9 cellular contexts compared by ENCODE assay signal in the genomic region with DNA sequence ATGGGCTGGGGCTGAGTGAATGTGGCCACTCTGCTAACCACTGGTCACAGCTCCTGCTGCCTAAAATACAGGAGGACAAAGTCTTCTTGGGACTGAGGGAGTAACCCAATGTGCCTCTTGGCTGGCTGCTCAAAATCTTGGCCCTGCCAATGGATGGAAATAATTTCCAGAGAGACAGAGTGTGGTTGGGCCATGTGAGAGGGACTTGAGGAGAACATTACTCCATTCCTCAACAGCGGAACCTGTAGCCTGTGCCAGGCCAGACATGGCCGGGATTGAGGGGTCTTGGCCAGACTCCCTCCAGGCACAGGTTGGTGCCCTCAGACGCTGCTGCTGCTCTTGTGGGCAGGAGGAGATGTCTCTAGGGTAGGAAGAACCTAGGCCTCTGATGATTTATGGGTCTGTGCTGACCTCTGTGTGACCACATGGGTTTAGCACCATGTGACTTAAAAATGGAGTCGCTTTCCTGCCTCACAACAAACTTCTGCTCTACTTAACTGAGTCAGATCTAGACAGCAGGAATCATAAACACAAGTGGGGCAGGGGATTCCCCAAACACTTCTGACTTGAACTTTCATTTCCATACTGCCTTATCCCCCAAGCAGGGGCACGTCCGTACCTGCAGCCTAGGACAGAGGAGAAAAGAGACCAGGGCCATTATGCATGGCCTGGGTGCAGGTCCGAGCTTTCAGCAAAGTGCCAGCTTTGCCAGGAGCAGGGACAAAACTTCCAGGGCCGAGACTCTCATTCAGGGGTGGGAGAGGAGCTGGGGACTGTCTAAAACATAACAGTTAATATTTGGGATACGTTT.
DNase-seq lines count a peak whose midpoint lies in the region; ATAC-seq, FAIRE-seq and TF ChIP-seq lines count a peak whose summit lies in the region.
"Had no signal": no experiment of that assay in that cellular context is flagged by ENCODE, and none has a peak within 500 bp of the region (broad histone marks: within the 10 kb centered on the region; RNA-seq: fewer than 3 reads in every experiment).

No MANE protein-coding gene starts in this region.

- H3K4me2 ChIP-seq in A549 = no peak overlapping the region

- H3K9me3 Mint-ChIP-seq in MCF 10A (ENCODE audit: unreplicated experiment) (no peaks in the 10 kb centered on the region), nephron progenitor cell (no peaks in the 10 kb centered on the region)

- no peak overlapping the region for H3K4me3 ChIP-seq in A549
- H3K4me3 ChIP-seq: BLaER1 treated with 17β-estradiol and CSF1 and Interleukin-3, amounts not matched to agents 10 nM and 100 nM had no signal

- H3K27me3 Mint-ChIP-seq in MCF 10A (ENCODE audit: insufficient read depth, unreplicated experiment) (no peaks in the 10 kb centered on the region), nephron progenitor cell (ENCODE audit: low read depth, poor library complexity) (peaks cover 3% of the 10 kb centered on the region)

- H3K9me3 ChIP-seq in A549 = no peaks in the 10 kb centered on the region
- H3K9me3 ChIP-seq: BLaER1 treated with 17β-estradiol and CSF1 and Interleukin-3, amounts not matched to agents 10 nM and 100 nM had no signal

- no peak for TF ChIP-seq POLR2A in A549 (IDR thresholded peaks at IDR 0.05; ENCODE audit: low read length)

- 86% methylated on average over 8 of the region's 9 CpGs for WGBS in A549 (ENCODE audit: missing lambda C conversion rate)

- intact Hi-C loops in MCF 10A (cut with micrococcal nuclease) = no loop called here

- H3K4me1 ChIP-seq in A549 = peaks cover 17% of the 10 kb centered on the region

- H3K27ac ChIP-seq in A549 = no peak overlapping the region

- H3K27ac Mint-ChIP-seq in MCF 10A (ENCODE audit: low read depth, unreplicated experiment) = peak overlapping the region; percentile 68
- H3K27ac Mint-ChIP-seq in nephron progenitor cell = peak overlapping the region; percentile 81

- no peak overlapping the region for H3K4me3 Mint-ChIP-seq in MCF 10A (ENCODE audit: unreplicated experiment)
- H3K4me3 Mint-ChIP-seq in nephron progenitor cell = no peak overlapping the region

- BruUV-seq in MCF 10A (replicated peaks; lab: Mats Ljungman, UMichigan) = no TSS peak

- no peak for FAIRE-seq in A549 (lab: Jason Lieb, UNC)

- CTCF ChIA-PET in A549 (lab: Yijun Ruan, JAX) (interaction anchor here (1.0 to 16.6 kb wide), 5 partner anchors 8 to 53 kb away, joined by 4 to 260 read pairs (median 9); no protein-coding TSS in a partner anchor), MCF 10A (lab: Yijun Ruan, JAX) (interaction anchor here (1.0 to 28.1 kb wide), 8 partner anchors 8 to 132 kb away, joined by 3 to 790 read pairs (median 46); no protein-coding TSS in a partner anchor)

- TF ChIP-seq EP300 in A549 (IDR thresholded peaks at IDR 0.05) = no peak

- POLR2A ChIA-PET in A549 (lab: Yijun Ruan, JAX) (no interaction called here), MCF 10A (lab: Yijun Ruan, JAX) (interaction anchor here (0.7 to 11.5 kb wide), 7 partner anchors 8 to 388 kb away, joined by 3 to 372 read pairs (median 7); no protein-coding TSS in a partner anchor)

- TF ChIP-seq CTCF in A549 (IDR thresholded peaks at IDR 0.05) (no peak), MCF 10A (IDR thresholded peaks at IDR 0.05; ENCODE audit: unreplicated experiment) (no peak), nephron progenitor cell (IDR thresholded peaks at IDR 0.05) (no peak)

- DNase-seq in A549 (ENCODE audit: low read depth in 1 of 2, low spot score in 1 of 2) (no peak), MCF 10A (ENCODE audit: unreplicated experiment) (no peak), nephron progenitor cell (no peak), ureter (ENCODE audit: low spot score) (no peak), OCI-M2 (lab: John Stamatoyannopoulos, UW; ENCODE audit: unreplicated experiment) (no peak), NCI-H1694 (lab: John Stamatoyannopoulos, UW) (no peak)

- ATAC-seq in A549 = no peak
- peak; percentile 75 for ATAC-seq in GM19397 (IDR thresholded peaks at IDR 0.05; ENCODE audit: unreplicated experiment)
- peak; percentile 83 for ATAC-seq in HG03460 (IDR thresholded peaks at IDR 0.05; ENCODE audit: unreplicated experiment)

- H3K4me1 Mint-ChIP-seq in MCF 10A (ENCODE audit: insufficient read depth, unreplicated experiment) (peaks cover 55% of the 10 kb centered on the region), nephron progenitor cell (peaks cover 56% of the 10 kb centered on the region)

- H3K36me3 Mint-ChIP-seq in MCF 10A (ENCODE audit: insufficient read depth, unreplicated experiment) (peaks cover 27% of the 10 kb centered on the region), nephron progenitor cell (ENCODE audit: low read depth) (no peaks in the 10 kb centered on the region)

- TF ChIP-seq RAD21 in A549 (conservative IDR thresholded peaks at IDR 0.05 in 1 of 2, IDR thresholded peaks at IDR 0.05 in 1 of 2) = no peak

TF ChIP-seq in A549, 52 proteins besides CTCF, POLR2A, EP300 and RAD21:
- TF ChIP-seq HOXA7 (CRISPR knock-in tag; IDR thresholded peaks at IDR 0.05) (no peak), RNF2 (IDR thresholded peaks at IDR 0.05; ENCODE audit: borderline replicate concordance, low read depth) (no peak)
- TF ChIP-seq, protein P1, sequence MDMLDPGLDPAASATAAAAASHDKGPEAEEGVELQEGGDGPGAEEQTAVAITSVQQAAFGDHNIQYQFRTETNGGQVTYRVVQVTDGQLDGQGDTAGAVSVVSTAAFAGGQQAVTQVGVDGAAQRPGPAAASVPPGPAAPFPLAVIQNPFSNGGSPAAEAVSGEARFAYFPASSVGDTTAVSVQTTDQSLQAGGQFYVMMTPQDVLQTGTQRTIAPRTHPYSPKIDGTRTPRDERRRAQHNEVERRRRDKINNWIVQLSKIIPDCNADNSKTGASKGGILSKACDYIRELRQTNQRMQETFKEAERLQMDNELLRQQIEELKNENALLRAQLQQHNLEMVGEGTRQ (IDR thresholded peaks at IDR 0.05) = 0 out of 2 replicates have a peak, but pooled peaks have one; percentile 15

Comparison
In these comparisons a context has a peak if more than half of its experiments do, and no peak if none do; other contexts are left out.
1. ATAC-seq: peak in GM19397 (single experiment) and HG03460 (single experiment); none in A549 (0 of 2).